ENCODE assay signal across 9 cellular contexts in the genomic region with DNA sequence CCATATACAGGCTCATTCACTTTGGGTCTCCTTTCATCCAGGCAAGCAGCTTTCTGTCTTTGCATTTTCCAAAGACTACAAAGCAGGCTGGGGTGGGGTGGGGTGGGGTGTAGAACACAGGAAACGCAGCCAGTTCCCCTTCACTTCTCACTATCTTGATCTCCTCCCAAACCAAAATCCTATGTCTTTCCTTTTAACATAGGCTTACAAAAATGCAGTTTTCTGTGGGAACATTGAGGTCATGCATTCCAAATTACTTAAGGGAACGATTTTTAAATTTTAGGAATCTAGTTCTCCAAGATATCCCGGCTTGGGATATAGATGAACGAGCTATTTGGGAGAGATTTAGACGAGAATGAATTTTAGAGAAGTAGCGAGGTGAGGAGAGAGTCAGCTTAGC. TPM values are rescaled to one million over a fixed set of nuclear protein-coding genes. Genes with fewer than 3 reads are reported as not detected.
DNase-seq lines count a peak whose midpoint lies in the region; ATAC-seq, FAIRE-seq and TF ChIP-seq lines count a peak whose summit lies in the region.
"Had no signal": no experiment of that assay in that cellular context is flagged by ENCODE, and none has a peak within 500 bp of the region (broad histone marks: within the 10 kb centered on the region; RNA-seq: fewer than 3 reads in every experiment).

No MANE protein-coding gene starts in this region.

- H3K4me3 ChIP-seq in A549, result peak overlapping the region; percentile 84; the same call in 2 of the 3 replicates
- H3K4me3 ChIP-seq in HUES48 (ENCODE audit: low read depth, low read length), result peak overlapping the region; percentile 86
- no peak overlapping the region for H3K4me3 ChIP-seq in body of pancreas
- peak overlapping the region; percentile 94 to 95 for H3K4me3 ChIP-seq in mucosa of rectum (ENCODE audit: low read length in 2 of 2)
- no peak overlapping the region for H3K4me3 ChIP-seq in small intestine (ENCODE audit: low read depth in 1 of 2, low read length in 2 of 2)

- peaks cover 15% of the 10 kb centered on the region; the same call in 2 of the 3 replicates for H3K4me1 ChIP-seq in A549
- H3K4me1 ChIP-seq in HUES48 (ENCODE audit: control insufficient read depth, insufficient read depth, low read length), result peaks cover 13% of the 10 kb centered on the region
- H3K4me1 ChIP-seq in body of pancreas, result peaks cover 11% of the 10 kb centered on the region
- H3K4me1 ChIP-seq in mucosa of rectum (ENCODE audit: control insufficient read depth in 2 of 2, insufficient read depth in 2 of 2, low read length in 2 of 2), result peaks cover 9 to 11% of the 10 kb centered on the region in 2 donors
- peaks cover under 1 to 4% of the 10 kb centered on the region in 2 donors for H3K4me1 ChIP-seq in small intestine (ENCODE audit: control insufficient read depth in 2 of 2, insufficient read depth in 1 of 2, low read depth in 1 of 2, low read length in 1 of 2)

- peak overlapping the region in 1 of 2 experiments; percentile 75; a peak in 2 of 6 replicates for H3K27ac ChIP-seq in A549
- peak overlapping the region; percentile 77 for H3K27ac ChIP-seq in HUES48 (ENCODE audit: low read depth, low read length)
- peak overlapping the region in 3 of 4 donors; percentile 65 to 94 (median 90) for H3K27ac ChIP-seq in body of pancreas
- peak overlapping the region in 1 of 2 donors; percentile 93 for H3K27ac ChIP-seq in mucosa of rectum (ENCODE audit: low read depth in 2 of 2, low read length in 2 of 2)
- H3K27ac ChIP-seq in small intestine (ENCODE audit: low read depth in 1 of 2, low read length in 1 of 2), result peak overlapping the region in 1 of 2 donors; percentile 93

- 46% methylated on average over 6 of the region's 6 CpGs for WGBS in A549 (ENCODE audit: missing lambda C conversion rate)
- WGBS in body of pancreas, 2 donors, result 26 to 39% methylated on average over 6 of the region's 6 CpGs
- WGBS in small intestine, 3 donors, result 25 to 44% (median 36%) methylated on average over 6 of the region's 6 CpGs

- TF ChIP-seq RAD21 in A549 (conservative IDR thresholded peaks at IDR 0.05 in 1 of 2, IDR thresholded peaks at IDR 0.05 in 1 of 2), result no peak

- H3K4me2 ChIP-seq in A549, result peak overlapping the region; percentile 69

- intact Hi-C loops in body of pancreas (cut with DNase I), result no loop called here

- H3K27me3 ChIP-seq in HUES48 (ENCODE audit: control insufficient read depth, insufficient read depth, low read length), result no peaks in the 10 kb centered on the region
- no peaks in the 10 kb centered on the region for H3K27me3 ChIP-seq in body of pancreas
- H3K27me3 ChIP-seq in mucosa of rectum (ENCODE audit: control insufficient read depth in 2 of 2, insufficient read depth in 2 of 2, low read length in 2 of 2), result no peaks in the 10 kb centered on the region
- no peaks in the 10 kb centered on the region for H3K27me3 ChIP-seq in small intestine (ENCODE audit: control insufficient read depth in 2 of 2, insufficient read depth in 2 of 2, low read length in 2 of 2)

- POLR2A ChIA-PET in A549 (lab: Yijun Ruan, JAX), result interaction anchor here (1.0 to 2.1 kb wide), 2 partner anchors 13 to 59 kb away, joined by 4 to 22 read pairs; a partner anchor contains a TSS

- DNase-seq in A549 (ENCODE audit: low read depth in 1 of 2, low spot score in 1 of 2) (no peak), body of pancreas (no peak), small intestine (no peak), SW480 (ENCODE audit: low spot score) (no peak)
- DNase-seq in stimulated activated CD4-positive, alpha-beta T cell treated with anti-CD3 and anti-CD28 coated beads, Interleukin-2, amount 100 ng/mL, for 24 hours, result no peak
- DNase-seq: NCI-H226 had no signal

- no peak for ATAC-seq in A549
- ATAC-seq in body of pancreas, result no peak
- no peak for ATAC-seq in HG03460 (IDR thresholded peaks at IDR 0.05; ENCODE audit: unreplicated experiment)

- CTCF ChIA-PET in A549 (lab: Yijun Ruan, JAX), result no interaction called here

- TF ChIP-seq CTCF in A549 (IDR thresholded peaks at IDR 0.05) (no peak), body of pancreas (IDR thresholded peaks at IDR 0.05) (no peak)

- TF ChIP-seq POLR2A in A549 (IDR thresholded peaks at IDR 0.05; ENCODE audit: low read length) (no peak), body of pancreas (IDR thresholded peaks at IDR 0.05) (no peak)

- H3K9me3 ChIP-seq in A549 (no peaks in the 10 kb centered on the region), HUES48 (ENCODE audit: control insufficient read depth, insufficient read depth, low read length) (no peaks in the 10 kb centered on the region), body of pancreas (no peaks in the 10 kb centered on the region), mucosa of rectum (ENCODE audit: control insufficient read depth in 2 of 2, low read length in 2 of 2) (no peaks in the 10 kb centered on the region), small intestine (ENCODE audit: control insufficient read depth, low read depth) (no peaks in the 10 kb centered on the region)

- no peak for FAIRE-seq in A549 (lab: Jason Lieb, UNC)
- FAIRE-seq in small intestine (lab: Jason Lieb, UNC), result no peak

- no peak for TF ChIP-seq EP300 in A549 (IDR thresholded peaks at IDR 0.05)

- H3K9ac ChIP-seq in HUES48 (ENCODE audit: low read depth, low read length) (peak overlapping the region; percentile 69), mucosa of rectum (ENCODE audit: low read depth in 1 of 2, low read length in 2 of 2) (peak overlapping the region in 1 of 2 donors; percentile 42)

- H3K36me3 ChIP-seq in HUES48 (ENCODE audit: control insufficient read depth, insufficient read depth, low read length) (no peaks in the 10 kb centered on the region), body of pancreas (replicated peaks in 1 of 2; ENCODE audit: insufficient read depth in 1 of 2, low read depth in 2 of 2) (no peaks in the 10 kb centered on the region), mucosa of rectum (ENCODE audit: control insufficient read depth in 2 of 2, insufficient read depth in 2 of 2, low read length in 2 of 2) (no peaks in the 10 kb centered on the region), small intestine (ENCODE audit: control insufficient read depth in 2 of 2, insufficient read depth in 2 of 2, low read length in 2 of 2) (no peaks in the 10 kb centered on the region)

TF ChIP-seq in A549, 52 proteins besides CTCF, POLR2A, EP300 and RAD21 (continues in another document):
- no peak for TF ChIP-seq CHD2 (IDR thresholded peaks at IDR 0.05; ENCODE audit: low read length, partially characterized antibody)
- TF ChIP-seq ZC3H11A (IDR thresholded peaks at IDR 0.05), result no peak
- TF ChIP-seq, protein P1, sequence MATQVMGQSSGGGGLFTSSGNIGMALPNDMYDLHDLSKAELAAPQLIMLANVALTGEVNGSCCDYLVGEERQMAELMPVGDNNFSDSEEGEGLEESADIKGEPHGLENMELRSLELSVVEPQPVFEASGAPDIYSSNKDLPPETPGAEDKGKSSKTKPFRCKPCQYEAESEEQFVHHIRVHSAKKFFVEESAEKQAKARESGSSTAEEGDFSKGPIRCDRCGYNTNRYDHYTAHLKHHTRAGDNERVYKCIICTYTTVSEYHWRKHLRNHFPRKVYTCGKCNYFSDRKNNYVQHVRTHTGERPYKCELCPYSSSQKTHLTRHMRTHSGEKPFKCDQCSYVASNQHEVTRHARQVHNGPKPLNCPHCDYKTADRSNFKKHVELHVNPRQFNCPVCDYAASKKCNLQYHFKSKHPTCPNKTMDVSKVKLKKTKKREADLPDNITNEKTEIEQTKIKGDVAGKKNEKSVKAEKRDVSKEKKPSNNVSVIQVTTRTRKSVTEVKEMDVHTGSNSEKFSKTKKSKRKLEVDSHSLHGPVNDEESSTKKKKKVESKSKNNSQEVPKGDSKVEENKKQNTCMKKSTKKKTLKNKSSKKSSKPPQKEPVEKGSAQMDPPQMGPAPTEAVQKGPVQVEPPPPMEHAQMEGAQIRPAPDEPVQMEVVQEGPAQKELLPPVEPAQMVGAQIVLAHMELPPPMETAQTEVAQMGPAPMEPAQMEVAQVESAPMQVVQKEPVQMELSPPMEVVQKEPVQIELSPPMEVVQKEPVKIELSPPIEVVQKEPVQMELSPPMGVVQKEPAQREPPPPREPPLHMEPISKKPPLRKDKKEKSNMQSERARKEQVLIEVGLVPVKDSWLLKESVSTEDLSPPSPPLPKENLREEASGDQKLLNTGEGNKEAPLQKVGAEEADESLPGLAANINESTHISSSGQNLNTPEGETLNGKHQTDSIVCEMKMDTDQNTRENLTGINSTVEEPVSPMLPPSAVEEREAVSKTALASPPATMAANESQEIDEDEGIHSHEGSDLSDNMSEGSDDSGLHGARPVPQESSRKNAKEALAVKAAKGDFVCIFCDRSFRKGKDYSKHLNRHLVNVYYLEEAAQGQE (IDR thresholded peaks at IDR 0.05), result no peak
- no peak for TF ChIP-seq HOXB5 (CRISPR knock-in tag; IDR thresholded peaks at IDR 0.05)

RNA-seq across cellular contexts. Expression of a gene that starts 0.9 kb away (rescaled TPM):
- polyA plus RNA-seq in A549 (2011; rRNA removed), result 12.8 and 14.6 TPM in 2 replicates
- polyA plus RNA-seq in A549 (2012; cell fraction: cytosol; rRNA removed), result 3.5 and 4.8 TPM in 2 replicates
- 3.3 and 3.7 TPM in 2 replicates for polyA plus RNA-seq in A549 (2012; cell fraction: nucleus; rRNA removed)
- polyA plus RNA-seq in A549 (2017; fragmentation: RNase III; extraction: RNeasy Plus Mini Kit Qiagen cat#74134 plus additional on column Dnase treatment), result 10.3 to 13.6 TPM (median 11.9 TPM) in 3 replicates
- polyA minus RNA-seq in A549 (2011; rRNA and poly(A)+ RNA removed), result 3.3 and 4.6 TPM in 2 replicates
- 10 to 100 TPM; 22.6 to 26.7 TPM for total RNA-seq in body of pancreas
- 10 to 100 TPM; 34.8 to 63.3 (median 53.8) TPM for polyA plus RNA-seq in small intestine

RNA-seq across cellular contexts. Expression of a gene that starts 46.3 kb away (rescaled TPM):
- polyA plus RNA-seq in A549 (2011; rRNA removed), result 6.5 and 7.0 TPM in 2 replicates
- 2.4 and 2.6 TPM in 2 replicates for polyA plus RNA-seq in A549 (2012; cell fraction: cytosol; rRNA removed)
- polyA plus RNA-seq in A549 (2012; cell fraction: nucleus; rRNA removed), result 1.6 TPM in 2 replicates
- polyA plus RNA-seq in A549 (2017; fragmentation: RNase III; extraction: RNeasy Plus Mini Kit Qiagen cat#74134 plus additional on column Dnase treatment), result 4.1 to 4.8 TPM (median 4.2 TPM) in 3 replicates
- polyA minus RNA-seq in A549 (2011; rRNA and poly(A)+ RNA removed), result 4.4 and 6.5 TPM in 2 replicates
- 1 to 10 TPM; 5.4 to 7.6 TPM for total RNA-seq in body of pancreas
- polyA plus RNA-seq in small intestine, result 1 to 10 TPM; 3.5 to 4.3 (median 4.0) TPM

RNA-seq across cellular contexts. Expression of a gene that starts 58.5 kb away (rescaled TPM):
- polyA plus RNA-seq in A549 (2011; rRNA removed) (42.0 and 43.9 TPM in 2 replicates), A549 (2017; fragmentation: RNase III; extraction: RNeasy Plus Mini Kit Qiagen cat#74134 plus additional on column Dnase treatment) (33.4 to 35.0 TPM (median 34.0 TPM) in 3 replicates), small intestine (10 to 100 TPM; 26.6 to 30.0 (median 29.9) TPM)
- 29.1 and 35.5 TPM in 2 replicates for polyA plus RNA-seq in A549 (2012; cell fraction: cytosol; rRNA removed)
- polyA plus RNA-seq in A549 (2012; cell fraction: nucleus; rRNA removed), result 23.0 and 23.9 TPM in 2 replicates
- polyA minus RNA-seq in A549 (2011; rRNA and poly(A)+ RNA removed), result 42.2 and 58.6 TPM in 2 replicates
- 10 to 100 TPM in 1 of 2 donors, 1 to 10 TPM in 1; 8.9 to 11.2 TPM for total RNA-seq in body of pancreas

Comparison
In these comparisons a context has a peak if more than half of its experiments do, and no peak if none do; other contexts are left out.
1. H3K4me3 ChIP-seq: peak in A549 (single experiment), HUES48 (single experiment) and mucosa of rectum (2 of 2); none in body of pancreas (0 of 2) and small intestine (0 of 2).